ENCODE assay signal across 17 cellular contexts in the genomic region with DNA sequence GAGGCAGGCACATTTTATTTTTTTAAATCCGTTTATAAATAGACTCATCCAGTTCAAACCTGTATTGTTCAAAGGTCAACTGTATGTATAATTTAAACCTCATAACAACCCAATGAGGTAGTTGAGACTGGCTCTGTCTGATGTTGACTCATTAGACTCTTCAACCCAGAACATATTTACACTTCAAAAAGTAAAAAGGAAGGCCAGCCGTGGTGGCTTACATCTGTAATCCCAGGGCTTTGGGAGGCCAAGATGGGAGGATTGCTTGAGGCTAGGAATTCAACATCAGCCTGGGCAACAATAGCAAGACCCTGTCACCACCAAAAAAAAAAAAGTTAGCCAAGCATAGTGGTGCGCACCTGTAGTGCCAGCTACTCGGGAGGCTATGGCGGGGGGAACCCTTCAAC.
"Had no signal": no experiment of that assay in that cellular context is flagged by ENCODE, and none has a peak within 500 bp of the region (broad histone marks: within the 10 kb centered on the region; RNA-seq: fewer than 3 reads in every experiment).

No MANE protein-coding gene starts in this region.

- H3K4me3 ChIP-seq: coronary artery, neural progenitor cell, tibial nerve, vagina had no signal

- H3K4me2 ChIP-seq: neural progenitor cell had no signal

- FAIRE-seq: frontal cortex had no signal

- ATAC-seq: activated CD4-positive, CD25-positive, alpha-beta regulatory T cell treated with anti-CD3 and anti-CD28 coated beads, Interleukin-2, amount 50 U/mL, for 24 hours; activated naive CD8-positive, alpha-beta T cell treated with anti-CD3 and anti-CD28 coated beads, Interleukin-2, amount 50 U/mL, for 24 hours; activated T-cell treated with anti-CD3 and anti-CD28 coated beads, Interleukin-2, amount 50 U/mL, for 4 hours; left ventricle myocardium superior; stimulated activated naive CD8-positive, alpha-beta T cell treated with anti-CD3 and anti-CD28 coated beads, Interleukin-15, Interleukin-2, amounts not matched to agents 100 U/mL and 50 U/mL, for 24 hours had no signal

- H3K36me3 ChIP-seq: neural progenitor cell, tibial nerve, vagina had no signal

- H3K9me3 ChIP-seq: tibial nerve, vagina had no signal

- DNase-seq: activated CD4-positive, alpha-beta T cell treated with anti-CD3 and anti-CD28 coated beads, Interleukin-2, amount 10 ng/mL, durations not matched to agents 7 days and 5 days; activated CD8-positive, alpha-beta memory T cell treated with anti-CD3 and anti-CD28 coated beads, Interleukin-2, amount 50 U/mL, for 4 hours; activated naive CD4-positive, alpha-beta T cell treated with anti-CD3 and anti-CD28 coated beads, Interleukin-2, amount 10 ng/mL, durations not matched to agents 7 days and 5 days; activated naive CD8-positive, alpha-beta T cell treated with anti-CD3 and anti-CD28 coated beads, Interleukin-2, amount 50 U/mL, for 24 hours; activated T-cell treated with anti-CD3 and anti-CD28 coated beads, Interleukin-2, amount 50 U/mL, for 4 hours; anterior cingulate cortex; erythroblast; left ventricle myocardium superior; naive B cell; stimulated activated CD4-positive, alpha-beta T cell treated with anti-CD3 and anti-CD28 coated beads, Interleukin-2, amount 100 ng/mL, for 24 hours; stimulated activated naive CD8-positive, alpha-beta T cell treated with anti-CD3 and anti-CD28 coated beads, Interleukin-15, Interleukin-2, amounts not matched to agents 100 U/mL and 50 U/mL, for 24 hours had no signal

- H3K9ac ChIP-seq: neural progenitor cell had no signal

- H3K4me1 ChIP-seq: neural progenitor cell, vagina had no signal

- H2AFZ ChIP-seq: neural progenitor cell had no signal

- H3K27me3 ChIP-seq: neural progenitor cell, tibial nerve, vagina had no signal

- H3K27ac ChIP-seq: coronary artery, neural progenitor cell, tibial nerve, vagina had no signal
